8 cellular contexts compared by ENCODE assay signal in genomic region chr13:111049791-111050538, GRCh38.
DNase-seq lines count a peak whose midpoint lies in the region; ATAC-seq, FAIRE-seq and TF ChIP-seq lines count a peak whose summit lies in the region.

No MANE protein-coding gene starts in this region.

- TF ChIP-seq POLR2A in K562 (conservative IDR thresholded peaks at IDR 0.05), result no peak

- H3K27me3 ChIP-seq in AG04450 (ENCODE audit: control insufficient read depth, insufficient read depth, low read length) (peaks cover 8% of the 10 kb centered on the region), H7 (ENCODE audit: control insufficient read depth, insufficient read depth, low read length) (no peaks in the 10 kb centered on the region), K562 (ENCODE audit: control insufficient read depth in 2 of 2, insufficient read depth in 2 of 2, low read length in 2 of 2) (no peaks in the 10 kb centered on the region)

- peak overlapping the region; percentile 62 for H2AFZ ChIP-seq in K562 (ENCODE audit: low read depth, low read length)

- in situ Hi-C loops in K562 (cut with MboI), result loop anchor here (5.0 to 25.0 kb wide), 2 partner anchors 103 to 238 kb away; no protein-coding TSS in a partner anchor

- peak; percentile 63 for ATAC-seq in K562
- ATAC-seq in left lobe of liver, result peak; percentile 73
- ATAC-seq in GM21619 (IDR thresholded peaks at IDR 0.05; ENCODE audit: unreplicated experiment), result no peak
- ATAC-seq in HG03442 (IDR thresholded peaks at IDR 0.05; ENCODE audit: unreplicated experiment), result no peak
- ATAC-seq in effector memory CD8-positive, alpha-beta T cell (replicated peaks), result no peak

- no TSS peak for BruUV-seq in K562 (replicated peaks; lab: Mats Ljungman, UMichigan)

- no peak for FAIRE-seq in K562 (lab: Jason Lieb, UNC)

- H3K9me3 ChIP-seq in AG04450 (ENCODE audit: control insufficient read depth, insufficient read depth, low read length), result peaks cover 3% of the 10 kb centered on the region; the same call in 1 of the 2 replicates
- H3K9me3 ChIP-seq in K562 (replicated peaks; ENCODE audit: control insufficient read depth, insufficient read depth, low read depth, low read length), result no peaks in the 10 kb centered on the region

- DNase-seq in AG04450 (ENCODE audit: low read depth, low spot score) (no peak), H7 (peak; percentile 68), K562 (ENCODE audit: extremely low read depth in 1 of 4, low spot score in 3 of 4) (peak; percentile 33 to 72 (median 36)), left lobe of liver (ENCODE audit: low spot score) (no peak), NCI-H226 (no peak)
- DNase-seq in effector memory CD8-positive, alpha-beta T cell, result no peak

- H3K4me2 ChIP-seq in K562 (ENCODE audit: insufficient read depth, low read length), result no peak overlapping the region

- no peak overlapping the region for H3K9ac ChIP-seq in K562 (ENCODE audit: insufficient read depth in 1 of 2, low read depth in 2 of 2, low read length in 2 of 2)

- H3K36me3 ChIP-seq in H7 (replicated peaks; ENCODE audit: control insufficient read depth, insufficient read depth, low read length), result no peaks in the 10 kb centered on the region
- no peaks in the 10 kb centered on the region for H3K36me3 ChIP-seq in K562 (ENCODE audit: control insufficient read depth, insufficient read depth, low read length)

- H3K4me3 ChIP-seq in AG04450 (ENCODE audit: low read depth, low read length) (no peak overlapping the region), H7 (ENCODE audit: insufficient read depth, low read depth, low read length) (no peak overlapping the region), K562 (no peak overlapping the region)

- TF ChIP-seq CTCF in AG04450 (IDR thresholded peaks at IDR 0.05; ENCODE audit: low read depth, low read length), result peak; percentile 61
- peak; percentile 46 to 63 (median 54) for TF ChIP-seq CTCF in K562 (IDR thresholded peaks at IDR 0.05 in 2 of 3, conservative IDR thresholded peaks at IDR 0.05 in 1 of 3; ENCODE audit: insufficient read depth in 2 of 3, low read depth in 1 of 3, low read length in 3 of 3)

- POLR2A ChIA-PET in AG04450 (lab: Yijun Ruan, JAX), result interaction anchor here (1.1 kb wide), 1 partner anchor 135 kb away, joined by 4 read pairs; the partner anchor contains the start of gene ANKRD10
- POLR2A ChIA-PET in K562 (lab: Yijun Ruan, JAX), result no interaction called here

- H3K27ac ChIP-seq in AG04450 (ENCODE audit: low read depth, low read length) (no peak overlapping the region), K562 (ENCODE audit: extremely low read depth, low read depth, low read length) (no peak overlapping the region)

- intact Hi-C loops in K562 (cut with micrococcal nuclease), result loop anchor here (1.0 to 10.0 kb wide), 3 partner anchors 106 to 455 kb away; no protein-coding TSS in a partner anchor

- H3K79me2 ChIP-seq in K562 (ENCODE audit: control insufficient read depth, insufficient read depth, low read length), result no peaks in the 10 kb centered on the region

- TF ChIP-seq RAD21 in K562 (CRISPR knock-in tag; conservative IDR thresholded peaks at IDR 0.05 in 1 of 2, IDR thresholded peaks at IDR 0.05 in 1 of 2), result peak; percentile 55 to 72

- CTCF ChIA-PET in AG04450 (lab: Charles Lee), result interaction anchor here (0.6 to 2.0 kb wide), 10 partner anchors 8 to 282 kb away, joined by 3 to 7 read pairs (median 3); no protein-coding TSS in a partner anchor
- CTCF ChIA-PET in K562 (lab: Yijun Ruan, JAX; ENCODE audit: low intra/inter-chr PET ratio), result interaction anchor here (1.5 kb wide), 1 partner anchor 105 kb away, joined by 12 read pairs; no protein-coding TSS in a partner anchor

- no peaks in the 10 kb centered on the region for H3K9me1 ChIP-seq in K562 (ENCODE audit: control insufficient read depth, insufficient read depth, low read length)

- H3K4me3 Mint-ChIP-seq in effector memory CD8-positive, alpha-beta T cell, result no peak overlapping the region

- H3K9me3 Mint-ChIP-seq in effector memory CD8-positive, alpha-beta T cell, result no peaks in the 10 kb centered on the region

- 46% methylated on average over 7 of the region's 19 CpGs for WGBS in K562 (ENCODE audit: insufficient coverage, low coverage, missing lambda C conversion rate)

- TF ChIP-seq EP300 in K562 (IDR thresholded peaks at IDR 0.05; ENCODE audit: low read length), result no peak

- peaks cover 0 to 3% of the 10 kb centered on the region in 2 donors for H3K4me1 Mint-ChIP-seq in effector memory CD8-positive, alpha-beta T cell (ENCODE audit: low read depth in 2 of 2)

- peaks cover 4 to 17% of the 10 kb centered on the region in 2 experiments for H3K4me1 ChIP-seq in K562 (replicated peaks in 1 of 2; ENCODE audit: control insufficient read depth in 2 of 2, insufficient read depth in 2 of 2, low read length in 2 of 2)

- no peaks in the 10 kb centered on the region for H4K20me1 ChIP-seq in K562 (replicated peaks; ENCODE audit: control insufficient read depth, insufficient read depth, low read length)

- H3K27me3 Mint-ChIP-seq in effector memory CD8-positive, alpha-beta T cell, result peaks cover 36 to 44% of the 10 kb centered on the region in 2 donors

- no peaks in the 10 kb centered on the region for H3K36me3 Mint-ChIP-seq in effector memory CD8-positive, alpha-beta T cell (ENCODE audit: insufficient read depth)

- H3K27ac Mint-ChIP-seq in effector memory CD8-positive, alpha-beta T cell, result no peak overlapping the region

TF ChIP-seq in K562, 482 proteins besides CTCF, POLR2A, EP300 and RAD21:
- TF ChIP-seq NFIC (IDR thresholded peaks at IDR 0.05) (peak; percentile 89), NCOR1 (IDR thresholded peaks at IDR 0.05) (0 out of 2 replicates have a peak, but pooled peaks have one; percentile 10), SMC3 (conservative IDR thresholded peaks at IDR 0.05; ENCODE audit: insufficient read depth, low read depth, low read length) (peak; percentile 43; the same call in 1 of the 2 replicates), CBX1 (IDR thresholded peaks at IDR 0.05; ENCODE audit: low read depth) (no peak), VEZF1 (CRISPR knock-in tag; IDR thresholded peaks at IDR 0.05) (peak; percentile 56)

Comparison
In these comparisons a context has a peak if more than half of its experiments do, and no peak if none do; other contexts are left out.
1. DNase-seq: peak in H7 (single experiment) and K562 (4 of 4); none in AG04450 (single experiment), left lobe of liver (single experiment), effector memory CD8-positive, alpha-beta T cell (0 of 3) and NCI-H226 (single experiment).
2. ATAC-seq: peak in K562 (single experiment) and left lobe of liver (single experiment); none in GM21619 (single experiment), HG03442 (single experiment) and effector memory CD8-positive, alpha-beta T cell (single experiment).